29 cellular contexts compared by ENCODE assay signal in genomic region chr1:244150665-244151064, GRCh38.
A peak's percentile ranks its signal among the peaks of the same experiment; 100 is the strongest.
DNase-seq lines count a peak whose midpoint lies in the region; ATAC-seq, FAIRE-seq and TF ChIP-seq lines count a peak whose summit lies in the region.
"Had no signal": no experiment of that assay in that cellular context is flagged by ENCODE, and none has a peak within 500 bp of the region (broad histone marks: within the 10 kb centered on the region; RNA-seq: fewer than 3 reads in every experiment).

No MANE protein-coding gene starts in this region.

- H3K27ac ChIP-seq in GM12878 (ENCODE audit: control insufficient read depth, insufficient read depth) = no peak overlapping the region
- H3K27ac ChIP-seq: neutrophil, stomach had no signal

- intact Hi-C loops in activated CD8-positive, alpha-beta T cell treated with anti-CD3 and anti-CD28 coated beads for 36 hours (cut with micrococcal nuclease) = no loop called here
- intact Hi-C loops in GM12878 (cut with micrococcal nuclease; ENCODE audit: unreplicated experiment) = no loop called here

- no peak for TF ChIP-seq CTCF in activated CD8-positive, alpha-beta T cell treated with anti-CD3 and anti-CD28 coated beads for 36 hours (IDR thresholded peaks at IDR 0.05)
- no peak for TF ChIP-seq CTCF in GM12878 (IDR thresholded peaks at IDR 0.05 in 2 of 3, conservative IDR thresholded peaks at IDR 0.05 in 1 of 3; ENCODE audit: control insufficient read depth in 2 of 3, extremely low read depth in 1 of 3, insufficient read depth in 1 of 3, low read depth in 3 of 3, low read length in 3 of 3)

- H3K4me3 Mint-ChIP-seq in activated CD8-positive, alpha-beta T cell treated with anti-CD3 and anti-CD28 coated beads for 36 hours = no peak overlapping the region
- no peak overlapping the region for H3K4me3 Mint-ChIP-seq in activated CD8-positive, alpha-beta T cell treated with anti-CD3 and anti-CD28 coated beads, Interleukin-2, amount 10 ng/mL, durations not matched to agents 7 days and 5 days
- H3K4me3 Mint-ChIP-seq in stimulated activated naive B cell treated with anti-CD40 and anti-IgM and Interleukin-4, amounts not matched to agents 10 μg/mL and 1 μg/mL and 100 μg/mL, for 72 hours = peak overlapping the region in 1 of 2 donors; percentile 22
- H3K4me3 Mint-ChIP-seq in immature natural killer cell = no peak overlapping the region
- H3K4me3 Mint-ChIP-seq: activated B cell treated with CpG ODN at 0.5 μM for 24 hours; activated T-cell treated with anti-CD3 and anti-CD28 coated beads, Interleukin-2, amount 50 U/mL, for 24 hours; endodermal cell had no signal

- H4K20me1 ChIP-seq in GM12878 (ENCODE audit: control insufficient read depth, insufficient read depth) = no peaks in the 10 kb centered on the region

- 0% methylated on average over 4 of the region's 4 CpGs for WGBS in GM12878 (ENCODE audit: insufficient coverage, insufficient replicate concordance, low lambda C conversion rate, missing lambda C conversion rate)

- no peak overlapping the region for H2AFZ ChIP-seq in GM12878 (ENCODE audit: control insufficient read depth, low read depth, low read length)

- CTCF ChIA-PET in activated CD8-positive, alpha-beta T cell treated with anti-CD3 and anti-CD28 coated beads for 36 hours (lab: Charles Lee) = no interaction called here
- CTCF ChIA-PET in activated CD8-positive, alpha-beta T cell treated with anti-CD3 and anti-CD28 coated beads, Interleukin-2, amount 10 ng/mL, durations not matched to agents 7 days and 5 days (lab: Charles Lee) = no interaction called here
- CTCF ChIA-PET in GM12878 (lab: Yijun Ruan, JAX) = no interaction called here

- no peaks in the 10 kb centered on the region for H3K36me3 ChIP-seq in GM12878 (ENCODE audit: control insufficient read depth in 2 of 2, insufficient read depth in 2 of 2, low read length in 1 of 2)
- H3K36me3 ChIP-seq: neutrophil, stomach had no signal

- in situ Hi-C loops in GM12878 (cut with MboI) = no loop called here

- no peak for TF ChIP-seq POLR2A in GM12878 (IDR thresholded peaks at IDR 0.05; ENCODE audit: low read depth, low read length)

- SMC1A ChIA-PET in GM12878 (lab: Charles Lee; ENCODE audit: uncharacterized antibody, unreplicated experiment) = no interaction called here

- TF ChIP-seq EP300 in GM12878 (IDR thresholded peaks at IDR 0.05; ENCODE audit: borderline replicate concordance in 1 of 2, control insufficient read depth in 1 of 2, low read depth in 2 of 2, low read length in 2 of 2) = no peak

- TF ChIP-seq RAD21 in GM12878 (IDR thresholded peaks at IDR 0.05; ENCODE audit: insufficient read depth, low read depth, low read length) = no peak

- BruUV-seq in GM12878 (replicated peaks; lab: Mats Ljungman, UMichigan) = no TSS peak

- POLR2A ChIA-PET in activated CD8-positive, alpha-beta T cell treated with anti-CD3 and anti-CD28 coated beads for 36 hours (lab: Charles Lee) = interaction anchor here (1.3 kb wide), 1 partner anchor 33 kb away, joined by 3 read pairs; no protein-coding TSS in a partner anchor
- POLR2A ChIA-PET in activated CD8-positive, alpha-beta T cell treated with anti-CD3 and anti-CD28 coated beads, Interleukin-2, amount 10 ng/mL, durations not matched to agents 7 days and 5 days (lab: Charles Lee) = no interaction called here
- POLR2A ChIA-PET in GM12878 (lab: Charles Lee) = no interaction called here

- no peak overlapping the region for H3K9ac ChIP-seq in GM12878 (ENCODE audit: control insufficient read depth, insufficient read depth, low read length)

- no peak for FAIRE-seq in GM12878 (lab: Jason Lieb, UNC)
- no peak for FAIRE-seq in GM19239 (lab: Jason Lieb, UNC)
- FAIRE-seq: GM12892, HepG2, small intestine had no signal

- H3K27ac Mint-ChIP-seq in activated CD8-positive, alpha-beta T cell treated with anti-CD3 and anti-CD28 coated beads for 36 hours = no peak overlapping the region
- no peak overlapping the region for H3K27ac Mint-ChIP-seq in activated CD8-positive, alpha-beta T cell treated with anti-CD3 and anti-CD28 coated beads, Interleukin-2, amount 10 ng/mL, durations not matched to agents 7 days and 5 days
- peak overlapping the region; percentile 76 for H3K27ac Mint-ChIP-seq in stimulated activated naive B cell treated with anti-CD40 and anti-IgM and Interleukin-4, amounts not matched to agents 10 μg/mL and 1 μg/mL and 100 μg/mL, for 72 hours
- H3K27ac Mint-ChIP-seq in immature natural killer cell = no peak overlapping the region
- H3K27ac Mint-ChIP-seq: activated B cell treated with CpG ODN at 0.5 μM for 24 hours; activated T-cell treated with anti-CD3 and anti-CD28 coated beads, Interleukin-2, amount 50 U/mL, for 24 hours; endodermal cell; type B pancreatic cell had no signal

- no peaks in the 10 kb centered on the region for H3K4me1 ChIP-seq in GM12878 (ENCODE audit: control insufficient read depth, insufficient read depth, low read length)

- H3K9me3 ChIP-seq in GM12878 (replicated peaks; ENCODE audit: control insufficient read depth, insufficient read depth, low read length) = no peaks in the 10 kb centered on the region
- H3K9me3 ChIP-seq: neutrophil, stomach had no signal

- no peaks in the 10 kb centered on the region; a peak in 1 of 4 replicates for H3K27me3 ChIP-seq in GM12878 (replicated peaks in 1 of 2; ENCODE audit: control insufficient read depth in 2 of 2, insufficient read depth in 2 of 2, low read length in 1 of 2)
- H3K27me3 ChIP-seq: neutrophil, stomach had no signal

- H3K79me2 ChIP-seq in GM12878 (ENCODE audit: control insufficient read depth, insufficient read depth, low read length) = no peaks in the 10 kb centered on the region

- no peak overlapping the region for H3K4me3 ChIP-seq in GM12878
- H3K4me3 ChIP-seq: stomach had no signal

- H3K4me1 Mint-ChIP-seq in activated CD8-positive, alpha-beta T cell treated with anti-CD3 and anti-CD28 coated beads for 36 hours (ENCODE audit: low read depth) = no peaks in the 10 kb centered on the region
- no peaks in the 10 kb centered on the region for H3K4me1 Mint-ChIP-seq in activated CD8-positive, alpha-beta T cell treated with anti-CD3 and anti-CD28 coated beads, Interleukin-2, amount 10 ng/mL, durations not matched to agents 7 days and 5 days (ENCODE audit: low read depth)
- peaks cover 10 to 25% of the 10 kb centered on the region in 2 donors for H3K4me1 Mint-ChIP-seq in stimulated activated naive B cell treated with anti-CD40 and anti-IgM and Interleukin-4, amounts not matched to agents 10 μg/mL and 1 μg/mL and 100 μg/mL, for 72 hours
- peaks cover 0 to 2% of the 10 kb centered on the region in 2 donors for H3K4me1 Mint-ChIP-seq in immature natural killer cell
- H3K4me1 Mint-ChIP-seq: activated B cell treated with CpG ODN at 0.5 μM for 24 hours had no signal

- no peaks in the 10 kb centered on the region for H3K36me3 Mint-ChIP-seq in activated CD8-positive, alpha-beta T cell treated with anti-CD3 and anti-CD28 coated beads for 36 hours (ENCODE audit: low read depth)
- no peaks in the 10 kb centered on the region for H3K36me3 Mint-ChIP-seq in activated CD8-positive, alpha-beta T cell treated with anti-CD3 and anti-CD28 coated beads, Interleukin-2, amount 10 ng/mL, durations not matched to agents 7 days and 5 days (ENCODE audit: low read depth)
- no peaks in the 10 kb centered on the region for H3K36me3 Mint-ChIP-seq in stimulated activated naive B cell treated with anti-CD40 and anti-IgM and Interleukin-4, amounts not matched to agents 10 μg/mL and 1 μg/mL and 100 μg/mL, for 72 hours
- no peaks in the 10 kb centered on the region for H3K36me3 Mint-ChIP-seq in immature natural killer cell
- H3K36me3 Mint-ChIP-seq: type B pancreatic cell had no signal

- H3K4me2 ChIP-seq in GM12878 (ENCODE audit: control insufficient read depth, insufficient read depth) = no peak overlapping the region

- ATAC-seq in activated CD8-positive, alpha-beta T cell treated with anti-CD3 and anti-CD28 coated beads for 36 hours = peak; percentile 27
- ATAC-seq in activated CD8-positive, alpha-beta T cell treated with anti-CD3 and anti-CD28 coated beads, Interleukin-2, amount 10 ng/mL, durations not matched to agents 7 days and 5 days = no peak
- ATAC-seq in HG02870 (IDR thresholded peaks at IDR 0.05; ENCODE audit: unreplicated experiment) (peak; percentile 96), GM12878 (peak; percentile 54)
- ATAC-seq in stimulated activated naive B cell treated with anti-CD40 and anti-IgM and Interleukin-4, amounts not matched to agents 10 μg/mL and 1 μg/mL and 100 μg/mL, for 72 hours (replicated peaks) = peak; percentile 94 to 96
- ATAC-seq: HepG2 had no signal

- no peak for DNase-seq in activated CD8-positive, alpha-beta T cell treated with anti-CD3 and anti-CD28 coated beads for 36 hours
- DNase-seq in activated CD8-positive, alpha-beta T cell treated with anti-CD3 and anti-CD28 coated beads, Interleukin-2, amount 10 ng/mL, durations not matched to agents 7 days and 5 days = no peak
- DNase-seq in GM12878 (ENCODE audit: low read depth, low spot score) = no peak
- DNase-seq in stimulated activated naive B cell treated with anti-CD40 and anti-IgM and Interleukin-4, amounts not matched to agents 10 μg/mL and 1 μg/mL and 100 μg/mL, for 72 hours = no peak
- no peak for DNase-seq in kidney tubule cell (ENCODE audit: low spot score)
- DNase-seq in GM19239 (ENCODE audit: insufficient read length, low spot score) = no peak
- DNase-seq in immature natural killer cell = no peak
- DNase-seq: activated B cell treated with CpG ODN at 0.5 μM for 24 hours; activated CD8-positive, alpha-beta memory T cell treated with anti-CD3 and anti-CD28 coated beads for 24 hours; activated naive CD4-positive, alpha-beta T cell treated with Interleukin-2 at 50 U/mL for 16 hours; activated T-cell treated with anti-CD3 and anti-CD28 coated beads, Interleukin-2, amount 50 U/mL, for 24 hours; AML-193; amygdala; cortex of kidney; DMS79; endodermal cell; kidney glomerular epithelial cell; NCI-H1048; NCI-H187 treated with DMSO at 0.1 percent for 48 hours; NCI-H748 treated with DMSO at 0.1 percent for 48 hours; small intestine; stimulated activated CD4-positive, alpha-beta T cell treated with anti-CD3 and anti-CD28 coated beads, Interleukin-2, amount 100 ng/mL, for 24 hours; stomach; T-helper 9 cell had no signal

- no peaks in the 10 kb centered on the region for H3K9me3 Mint-ChIP-seq in activated CD8-positive, alpha-beta T cell treated with anti-CD3 and anti-CD28 coated beads for 36 hours
- H3K9me3 Mint-ChIP-seq in activated CD8-positive, alpha-beta T cell treated with anti-CD3 and anti-CD28 coated beads, Interleukin-2, amount 10 ng/mL, durations not matched to agents 7 days and 5 days (ENCODE audit: insufficient read depth) = no peaks in the 10 kb centered on the region
- H3K9me3 Mint-ChIP-seq in stimulated activated naive B cell treated with anti-CD40 and anti-IgM and Interleukin-4, amounts not matched to agents 10 μg/mL and 1 μg/mL and 100 μg/mL, for 72 hours = no peaks in the 10 kb centered on the region
- no peaks in the 10 kb centered on the region for H3K9me3 Mint-ChIP-seq in immature natural killer cell
- H3K9me3 Mint-ChIP-seq: activated B cell treated with CpG ODN at 0.5 μM for 24 hours; activated T-cell treated with anti-CD3 and anti-CD28 coated beads, Interleukin-2, amount 50 U/mL, for 24 hours; endodermal cell; type B pancreatic cell had no signal

- RAD21 ChIA-PET in GM12878 (lab: Charles Lee; ENCODE audit: unreplicated experiment) = no interaction called here

- H3K27me3 Mint-ChIP-seq in activated CD8-positive, alpha-beta T cell treated with anti-CD3 and anti-CD28 coated beads for 36 hours = peaks cover 2% of the 10 kb centered on the region
- H3K27me3 Mint-ChIP-seq in activated CD8-positive, alpha-beta T cell treated with anti-CD3 and anti-CD28 coated beads, Interleukin-2, amount 10 ng/mL, durations not matched to agents 7 days and 5 days (ENCODE audit: low read depth) = no peaks in the 10 kb centered on the region
- H3K27me3 Mint-ChIP-seq in stimulated activated naive B cell treated with anti-CD40 and anti-IgM and Interleukin-4, amounts not matched to agents 10 μg/mL and 1 μg/mL and 100 μg/mL, for 72 hours = no peaks in the 10 kb centered on the region
- H3K27me3 Mint-ChIP-seq in immature natural killer cell (ENCODE audit: low read depth in 3 of 3) = peaks cover 0 to 4% (median 2%) of the 10 kb centered on the region in 3 donors
- H3K27me3 Mint-ChIP-seq: activated B cell treated with CpG ODN at 0.5 μM for 24 hours; activated T-cell treated with anti-CD3 and anti-CD28 coated beads, Interleukin-2, amount 50 U/mL, for 24 hours had no signal
